ENCODE assay signal across 8 cellular contexts in the genomic region with DNA sequence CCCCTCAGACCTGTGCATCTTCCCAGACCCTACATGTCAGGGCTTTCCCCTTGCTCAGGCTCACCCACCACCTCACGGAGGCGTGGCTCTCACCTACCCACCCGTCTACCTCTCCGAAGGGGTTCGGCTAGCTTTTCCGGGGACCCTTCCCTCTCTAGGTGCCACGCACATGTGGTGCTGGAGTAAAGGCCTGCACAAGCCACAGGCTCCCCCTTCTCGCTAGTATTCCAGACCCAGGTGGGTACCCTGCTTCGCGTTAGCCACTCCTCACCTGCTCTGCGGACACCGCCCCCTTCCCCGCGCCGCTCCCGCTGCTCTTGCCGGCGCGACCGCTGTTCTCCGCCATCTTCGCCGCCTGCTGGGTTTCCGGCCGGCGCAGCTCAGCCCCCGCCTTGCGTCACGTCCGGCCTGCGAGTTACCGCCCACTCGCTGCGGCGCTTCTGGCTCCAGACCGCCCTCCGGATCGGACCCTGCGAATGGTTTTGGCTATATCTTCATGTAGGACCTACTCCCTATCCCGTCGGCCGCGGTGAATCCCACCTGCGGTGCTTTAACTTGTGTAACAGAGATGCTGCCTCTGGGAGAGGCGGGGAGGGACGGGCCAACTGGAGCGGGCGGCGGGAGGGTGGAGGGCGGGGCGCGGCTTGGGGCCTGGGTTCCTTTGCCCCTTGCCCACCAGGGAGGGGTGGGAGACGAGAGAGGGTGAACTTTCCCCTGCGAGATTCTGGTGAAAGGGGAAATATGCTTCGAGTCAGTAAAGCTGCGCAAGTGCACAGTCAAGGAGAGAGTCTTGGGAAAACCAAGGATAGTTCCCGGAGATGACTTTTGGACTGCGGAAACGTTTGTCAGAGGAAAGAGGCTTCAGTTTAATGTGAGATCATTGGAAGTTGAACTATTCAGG. TPM values are rescaled to one million over a fixed set of nuclear protein-coding genes. Genes with fewer than 3 reads are reported as not detected.
A peak's percentile ranks its signal among the peaks of the same experiment; 100 is the strongest.
DNase-seq lines count a peak whose midpoint lies in the region; ATAC-seq and TF ChIP-seq lines count a peak whose summit lies in the region.

TSS of gene NIT1 (plus strand) at position 425 of the 901 bp plus-strand sequence. CDS start at position 497, 72 bp downstream.
A gene with protein sequence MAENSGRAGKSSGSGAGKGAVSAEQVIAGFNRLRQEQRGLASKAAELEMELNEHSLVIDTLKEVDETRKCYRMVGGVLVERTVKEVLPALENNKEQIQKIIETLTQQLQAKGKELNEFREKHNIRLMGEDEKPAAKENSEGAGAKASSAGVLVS (minus strand): TSS at position 357 of the 901 bp plus-strand sequence. CDS start 11 bp downstream, at position 346.

- TF ChIP-seq EP300 in ovary (IDR thresholded peaks at IDR 0.05) = peak; percentile 17

- H3K27me3 ChIP-seq in ovary = no peaks in the 10 kb centered on the region
- H3K27me3 ChIP-seq in thoracic aorta (replicated peaks; ENCODE audit: insufficient read depth) = no peaks in the 10 kb centered on the region

- intact Hi-C loops in Right ventricle myocardium inferior (cut with DNase I) (loop anchor here (1.0 to 5.0 kb wide), 2 partner anchors 14 to 76 kb away; partner anchors contain the start of gene DEDD), ovary (cut with DNase I) (no loop called here)

- peak; percentile 87 for TF ChIP-seq POLR2A in GM10847 (IDR thresholded peaks at IDR 0.05; ENCODE audit: extremely low read depth, insufficient read length)
- peak; percentile 94 for TF ChIP-seq POLR2A in ovary (IDR thresholded peaks at IDR 0.05)

- DNase-seq in NCI-H1092 (lab: John Stamatoyannopoulos, UW) = peak; percentile 76
- DNase-seq in SW480 (ENCODE audit: low spot score) = peak; percentile 84
- DNase-seq in activated naive CD8-positive, alpha-beta T cell treated with anti-CD3 and anti-CD28 coated beads, Interleukin-2, amount 50 U/mL, for 16 hours (ENCODE audit: low read depth, low spot score) = peak; percentile 66
- DNase-seq in Right ventricle myocardium inferior (ENCODE audit: missing footprints) = peak; percentile 94
- DNase-seq in ovary = peak; percentile 84 to 92 (median 88)
- peak; percentile 60 for DNase-seq in thoracic aorta (ENCODE audit: low spot score)

- 1% methylated on average over 59 of the region's 59 CpGs for WGBS in ovary, 3 donors

- no peaks in the 10 kb centered on the region for H3K36me3 ChIP-seq in ovary
- peaks cover 19% of the 10 kb centered on the region for H3K36me3 ChIP-seq in thoracic aorta

- H3K4me1 ChIP-seq in ovary (ENCODE audit: insufficient read depth) = peaks cover 23% of the 10 kb centered on the region
- H3K4me1 ChIP-seq in thoracic aorta (ENCODE audit: control insufficient read depth in 1 of 2, low read depth in 2 of 2) = peaks cover 24 to 51% of the 10 kb centered on the region in 2 donors

- TF ChIP-seq CTCF in ovary (IDR thresholded peaks at IDR 0.05) (peak in 1 of 3 donors; percentile 17), thoracic aorta (IDR thresholded peaks at IDR 0.05) (no peak)

- H3K4me3 ChIP-seq in ovary = peak within 1 kb of the TSS; percentile 87
- peak within 1 kb of the TSS; percentile 82 for H3K4me3 ChIP-seq in thoracic aorta

- ATAC-seq in HG02588 (IDR thresholded peaks at IDR 0.05; ENCODE audit: unreplicated experiment) (peak; percentile 75), Right ventricle myocardium inferior (peak; percentile 89), thoracic aorta (ENCODE audit: insufficient number of reproducible peaks, low FRiP score, low read depth) (peak; percentile 44)

- H3K27ac ChIP-seq in ovary (peak within 1 kb of the TSS; percentile 77 to 82), thoracic aorta (peak within 1 kb of the TSS; percentile 91 to 96)

- no peaks in the 10 kb centered on the region for H3K9me3 ChIP-seq in ovary
- no peaks in the 10 kb centered on the region for H3K9me3 ChIP-seq in thoracic aorta

RNA-seq across cellular contexts. Expression of gene NIT1, which starts in this region (rescaled TPM):
- 36.5 TPM for total RNA-seq in Right ventricle myocardium inferior
- total RNA-seq in ovary = 10 to 100 TPM; 25.4 to 37.1 (median 33.7) TPM
- polyA plus RNA-seq in ovary = 10 to 100 TPM; 36.7 to 37.5 TPM
- 10 to 100 TPM; 25.3 to 42.1 TPM for total RNA-seq in thoracic aorta

RNA-seq across cellular contexts. Expression of the second gene that starts in this region (rescaled TPM):
- 62.8 TPM for total RNA-seq in Right ventricle myocardium inferior
- total RNA-seq in ovary = 10 to 100 TPM; 18.1 to 54.0 (median 46.9) TPM
- 10 to 100 TPM; 66.6 to 94.4 TPM for polyA plus RNA-seq in ovary
- 10 to 100 TPM; 22.7 to 92.7 TPM for total RNA-seq in thoracic aorta

Comparison
In these comparisons a context has a peak if more than half of its experiments do, and no peak if none do; other contexts are left out.
1. Peak in every context shown above with its lines: DNase-seq, ATAC-seq, H3K4me3 ChIP-seq and H3K27ac ChIP-seq.